In genomic region chr9:127735530-127736176, GRCh38 we compare ENCODE assay signal across 8 cellular contexts.
DNase-seq lines count a peak whose midpoint lies in the region; ATAC-seq, FAIRE-seq and TF ChIP-seq lines count a peak whose summit lies in the region.

No MANE protein-coding gene starts in this region.

- peak overlapping the region; percentile 73 for H3K4me2 ChIP-seq in BLaER1

- peaks cover 3% of the 10 kb centered on the region for H3K4me1 Mint-ChIP-seq in memory B cell

- peak; percentile 48 for TF ChIP-seq CTCF in VCaP (conservative IDR thresholded peaks at IDR 0.05)

- peak overlapping the region; percentile 97 for H3K27ac Mint-ChIP-seq in memory B cell

- peaks cover 57% of the 10 kb centered on the region for H3K36me3 ChIP-seq in BLaER1

- peak; percentile 9 for ATAC-seq in GM21515 (IDR thresholded peaks at IDR 0.05; ENCODE audit: unreplicated experiment)
- ATAC-seq in memory B cell (ENCODE audit: low read depth): no peak
- no peak for ATAC-seq in HG02938 (IDR thresholded peaks at IDR 0.05; ENCODE audit: unreplicated experiment)

- peak overlapping the region; percentile 85 for H3K4me3 Mint-ChIP-seq in memory B cell

- peaks cover 17% of the 10 kb centered on the region for H3K36me3 Mint-ChIP-seq in memory B cell

- peaks cover 24% of the 10 kb centered on the region for H4K20me1 ChIP-seq in BLaER1

- no peak overlapping the region for H3K9ac ChIP-seq in BLaER1

- H3K9me3 ChIP-seq in BLaER1: no peaks in the 10 kb centered on the region

- H3K27me3 Mint-ChIP-seq in memory B cell: no peaks in the 10 kb centered on the region

- no peaks in the 10 kb centered on the region for H3K27me3 ChIP-seq in BLaER1

- H3K4me1 ChIP-seq in BLaER1: peaks cover 49% of the 10 kb centered on the region

- no peaks in the 10 kb centered on the region for H3K9me3 Mint-ChIP-seq in memory B cell

- no peak overlapping the region for H3K4me3 ChIP-seq in BLaER1

- DNase-seq in memory B cell (ENCODE audit: low spot score in 2 of 2) (no peak), NCI-H1105 treated with DMSO at 0.1 percent for 48 hours (lab: John Stamatoyannopoulos, UW) (no peak), DMS 273 treated with DMSO at 0.1 percent for 48 hours (lab: John Stamatoyannopoulos, UW) (no peak), RCC 7860 (ENCODE audit: low spot score) (no peak)

- FAIRE-seq in RCC 7860 (lab: Jason Lieb, UNC): no peak

- H3K27ac ChIP-seq in BLaER1 (no peak overlapping the region), VCaP (peak overlapping the region; percentile 91)
